8 cellular contexts compared by ENCODE assay signal in the genomic region with DNA sequence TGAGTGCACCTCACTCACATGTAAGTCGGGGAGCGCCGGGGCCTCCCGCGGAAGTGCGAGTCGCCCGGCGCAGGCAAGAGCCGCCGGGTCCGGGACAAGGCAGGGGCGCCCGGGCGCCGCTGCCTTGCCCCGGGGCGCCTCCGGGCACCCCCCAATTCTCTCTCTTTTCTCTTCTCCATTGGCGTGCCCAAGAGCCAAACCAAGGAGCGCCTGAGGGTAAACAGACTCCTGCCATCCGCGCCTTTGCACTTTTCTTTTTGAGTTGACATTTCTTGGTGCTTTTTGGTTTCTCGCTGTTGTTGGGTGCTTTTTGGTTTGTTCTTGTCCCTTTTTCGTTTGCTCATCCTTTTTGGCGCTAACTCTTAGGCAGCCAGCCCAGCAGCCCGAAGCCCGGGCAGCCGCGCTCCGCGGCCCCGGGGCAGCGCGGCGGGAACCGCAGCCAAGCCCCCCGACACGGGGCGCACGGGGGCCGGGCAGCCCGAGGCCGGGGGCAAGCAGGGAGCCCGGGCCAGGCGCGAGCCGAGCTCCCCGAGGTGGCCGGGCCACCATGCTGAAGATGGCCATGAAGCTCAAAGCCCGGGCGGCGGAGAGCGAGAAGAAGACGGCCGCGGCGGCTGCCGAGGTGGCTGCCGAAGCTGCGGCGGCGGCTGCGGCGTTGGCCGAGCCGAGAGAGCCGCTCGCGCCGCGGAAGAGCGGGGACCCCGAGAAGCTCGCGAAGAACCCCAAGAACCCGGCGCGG. TPM values are rescaled to one million over a fixed set of nuclear protein-coding genes. Genes with fewer than 3 reads are reported as not detected.
DNase-seq lines count a peak whose midpoint lies in the region; ATAC-seq and TF ChIP-seq lines count a peak whose summit lies in the region.

No MANE protein-coding gene starts in this region.

- H3K4me1 ChIP-seq in BLaER1 treated with 17β-estradiol and CSF1 and Interleukin-3, amounts not matched to agents 10 nM and 100 nM: peaks cover 30 to 64% (median 43%) of the 10 kb centered on the region in 10 experiments
- H3K4me1 ChIP-seq in Karpas-422 (ENCODE audit: low read length): peaks cover 33% of the 10 kb centered on the region
- H3K4me1 ChIP-seq in mesodermal cell (ENCODE audit: control insufficient read depth, insufficient read depth, low read length, poor library complexity, severe bottlenecking): peaks cover 3% of the 10 kb centered on the region

- peaks cover 0 to 13% (median 0%) of the 10 kb centered on the region in 11 experiments; a peak in 5 of 22 replicates for H3K36me3 ChIP-seq in BLaER1 treated with 17β-estradiol and CSF1 and Interleukin-3, amounts not matched to agents 10 nM and 100 nM
- H3K36me3 ChIP-seq in Karpas-422 (ENCODE audit: insufficient read depth, low read length): peaks cover 5% of the 10 kb centered on the region; the same call in 1 of the 2 replicates
- H3K36me3 ChIP-seq in mesodermal cell (ENCODE audit: control insufficient read depth, insufficient read depth, low read length): peaks cover 3% of the 10 kb centered on the region

- intact Hi-C loops in MCF 10A (cut with micrococcal nuclease): loop anchor here (1.0 kb wide), 1 partner anchor 143 kb away; the partner anchor contains the start of gene ATP5F1E

- peaks cover 12% of the 10 kb centered on the region for H3K36me3 Mint-ChIP-seq in MCF 10A (ENCODE audit: insufficient read depth, unreplicated experiment)

- peaks cover 9% of the 10 kb centered on the region for H3K4me1 Mint-ChIP-seq in MCF 10A (ENCODE audit: insufficient read depth, unreplicated experiment)

- no peaks in the 10 kb centered on the region for H3K27me3 ChIP-seq in BLaER1 treated with 17β-estradiol and CSF1 and Interleukin-3, amounts not matched to agents 10 nM and 100 nM
- H3K27me3 ChIP-seq in Karpas-422 (ENCODE audit: low read length): no peaks in the 10 kb centered on the region

- H3K9me3 ChIP-seq in BLaER1 treated with 17β-estradiol and CSF1 and Interleukin-3, amounts not matched to agents 10 nM and 100 nM (replicated peaks in 1 of 11): peaks cover 0 to 18% (median 8%) of the 10 kb centered on the region in 11 experiments; a peak in 13 of 22 replicates
- H3K9me3 ChIP-seq in Karpas-422 (ENCODE audit: low read length): no peaks in the 10 kb centered on the region
- no peaks in the 10 kb centered on the region for H3K9me3 ChIP-seq in mesodermal cell (ENCODE audit: control insufficient read depth, low read length)

- peak overlapping the region; percentile 92 for H3K4me3 Mint-ChIP-seq in MCF 10A (ENCODE audit: unreplicated experiment)

- POLR2A ChIA-PET in MCF 10A (lab: Yijun Ruan, JAX): interaction anchor here (0.5 to 2.0 kb wide), 28 partner anchors 8 to 1894 kb away, joined by 3 to 27 read pairs (median 4); partner anchors contain the start of genes ATP5F1E, NELFCD, PRELID3B and STX16

- no peak for TF ChIP-seq CTCF in MCF 10A (IDR thresholded peaks at IDR 0.05; ENCODE audit: unreplicated experiment)

- H3K4me2 ChIP-seq in BLaER1 treated with 17β-estradiol and CSF1 and Interleukin-3, amounts not matched to agents 10 nM and 100 nM: peak overlapping the region; percentile 74 to 97 (median 86)
- peak overlapping the region; percentile 93 for H3K4me2 ChIP-seq in Karpas-422 (ENCODE audit: low read depth, low read length, poor library complexity, severe bottlenecking)

- peak overlapping the region; percentile 88 to 99 (median 96) for H3K9ac ChIP-seq in BLaER1 treated with 17β-estradiol and CSF1 and Interleukin-3, amounts not matched to agents 10 nM and 100 nM
- H3K9ac ChIP-seq in Karpas-422 (ENCODE audit: low read length): peak overlapping the region; percentile 86

- CTCF ChIA-PET in MCF 10A (lab: Yijun Ruan, JAX): interaction anchor here (0.6 to 1.0 kb wide), 3 partner anchors 17 to 121 kb away, joined by 3 to 5 read pairs (median 3); no protein-coding TSS in a partner anchor

- no peaks in the 10 kb centered on the region for H3K9me3 Mint-ChIP-seq in MCF 10A (ENCODE audit: unreplicated experiment)

- H3K79me2 ChIP-seq in Karpas-422 (ENCODE audit: low read length): peaks cover 43% of the 10 kb centered on the region

- WGBS in mesodermal cell (ENCODE audit: insufficient coverage in 2 of 2), 2 experiments: 48 to 53% methylated on average over 61 to 71 of the region's 79 CpGs

- H3K27ac Mint-ChIP-seq in MCF 10A (ENCODE audit: low read depth, unreplicated experiment): no peak overlapping the region

- no peak for ATAC-seq in HG03280 (IDR thresholded peaks at IDR 0.05; ENCODE audit: unreplicated experiment)
- ATAC-seq in GM18870 (IDR thresholded peaks at IDR 0.05; ENCODE audit: unreplicated experiment): no peak
- no peak for ATAC-seq in GM21367 (IDR thresholded peaks at IDR 0.05; ENCODE audit: unreplicated experiment)

- peaks cover 17 to 36% (median 29%) of the 10 kb centered on the region in 11 experiments for H4K20me1 ChIP-seq in BLaER1 treated with 17β-estradiol and CSF1 and Interleukin-3, amounts not matched to agents 10 nM and 100 nM
- H4K20me1 ChIP-seq in Karpas-422 (ENCODE audit: insufficient read depth, low read depth, low read length): peaks cover 12% of the 10 kb centered on the region

- no TSS peak for BruUV-seq in MCF 10A (replicated peaks; lab: Mats Ljungman, UMichigan)

- DNase-seq in Karpas-422 (no peak), MCF 10A (ENCODE audit: unreplicated experiment) (peak; percentile 4)
- DNase-seq in NK-92 treated with Interleukin-12 subunit alpha and Interleukin-12 subunit beta, amount 100 ng/mL, for 24 hours (lab: John Stamatoyannopoulos, UW): no peak

- no peaks in the 10 kb centered on the region for H3K27me3 Mint-ChIP-seq in MCF 10A (ENCODE audit: insufficient read depth, unreplicated experiment)

- no peaks in the 10 kb centered on the region for H3K9me2 ChIP-seq in Karpas-422 (replicated peaks; ENCODE audit: insufficient read depth, low read length)

- H3K4me3 ChIP-seq in BLaER1 treated with 17β-estradiol and CSF1 and Interleukin-3, amounts not matched to agents 10 nM and 100 nM: peak overlapping the region; percentile 66 to 91 (median 80)
- H3K4me3 ChIP-seq in Karpas-422 (ENCODE audit: low read length) (peak overlapping the region; percentile 74), mesodermal cell (ENCODE audit: extremely low read depth, insufficient read depth, low read length, poor library complexity, severe bottlenecking) (peak overlapping the region; percentile 58)

- H2AFZ ChIP-seq in Karpas-422 (ENCODE audit: low read length): no peak overlapping the region

- H3K27ac ChIP-seq in BLaER1 treated with 17β-estradiol and CSF1 and Interleukin-3, amounts not matched to agents 10 nM and 100 nM: peak overlapping the region; percentile 86 to 98 (median 95)
- H3K27ac ChIP-seq in Karpas-422 (ENCODE audit: low read length) (peak overlapping the region; percentile 85), mesodermal cell (ENCODE audit: low read depth, low read length, severe bottlenecking) (peak overlapping the region; percentile 29)

RNA-seq across cellular contexts. Expression of gene GNAS, which starts 37.0 kb away (rescaled TPM):
- 600 and 624 TPM in 2 replicates for total RNA-seq in Karpas-422 (2014; rRNA removed; shearing (Covaris generic); ENCODE audit: low replicate concordance)
- 629 and 715 TPM in 2 replicates for total RNA-seq in MCF 10A (2022)
- 1,889 TPM for polyA plus RNA-seq in mesodermal cell (2013, experiment 1 of 2)
- 1,868 TPM for polyA plus RNA-seq in mesodermal cell (2013, experiment 2 of 2)

RNA-seq across cellular contexts. Expression of gene GNAS-AS1, which starts 38.8 kb away (rescaled TPM):
- 4.0 and 6.3 TPM in 2 replicates for total RNA-seq in Karpas-422 (2014; rRNA removed; shearing (Covaris generic); ENCODE audit: low replicate concordance)
- total RNA-seq in MCF 10A (2022): 1.6 and 2.2 TPM in 2 replicates
- polyA plus RNA-seq in mesodermal cell (2013, experiment 1 of 2): 2.2 TPM
- 2.0 TPM for polyA plus RNA-seq in mesodermal cell (2013, experiment 2 of 2)

Comparison
In these comparisons a context has a peak if more than half of its experiments do, and no peak if none do; other contexts are left out.
1. H3K27ac ChIP-seq: peak in every context shown above with its lines; median percentile 95 in BLaER1 treated with 17β-estradiol and CSF1 and Interleukin-3, amounts not matched to agents 10 nM and 100 nM; 85 in Karpas-422; 29 in mesodermal cell.